In genomic region chr22:43484227-43484626, GRCh38 we compare ENCODE assay signal across 23 cellular contexts.
"Had no signal": no experiment of that assay in that cellular context is flagged by ENCODE, and none has a peak within 500 bp of the region (broad histone marks: within the 10 kb centered on the region; RNA-seq: fewer than 3 reads in every experiment).

No MANE protein-coding gene starts in this region.

- H3K9me3 Mint-ChIP-seq: dendritic cell treated with granulocyte-macrophage colony-stimulating factor and Interleukin-4, amounts not matched to agents 40 ng/mL and 50 ng/mL, for 4 days; effector memory CD8-positive, alpha-beta T cell; endodermal cell; mesothelial cell of epicardium; naive B cell had no signal

- H3K27ac ChIP-seq: colonic mucosa, epithelial cell of prostate, esophagus muscularis mucosa, foreskin keratinocyte, gastroesophageal sphincter, heart left ventricle, left lung, lower lobe of right lung had no signal

- H3K4me1 Mint-ChIP-seq: mesothelial cell of epicardium had no signal

- FAIRE-seq: endometrium, frontal cortex had no signal

- ATAC-seq: effector memory CD8-positive, alpha-beta T cell; foreskin keratinocyte; gastroesophageal sphincter; heart left ventricle; left cardiac atrium; left lung; left ventricle myocardium superior; lower lobe of right lung; mucosa of descending colon had no signal

- H3K9me3 ChIP-seq: colonic mucosa, esophagus muscularis mucosa, gastroesophageal sphincter, heart left ventricle, left lung, lower lobe of right lung, mucosa of descending colon had no signal

- H3K4me3 ChIP-seq: colonic mucosa, esophagus muscularis mucosa, gastroesophageal sphincter, heart left ventricle, left lung, lower lobe of right lung, mucosa of descending colon had no signal

- H3K27me3 Mint-ChIP-seq: dendritic cell treated with granulocyte-macrophage colony-stimulating factor and Interleukin-4, amounts not matched to agents 40 ng/mL and 50 ng/mL, for 4 days had no signal

- H3K4me1 ChIP-seq: colonic mucosa, esophagus muscularis mucosa, foreskin keratinocyte, gastroesophageal sphincter, lower lobe of right lung had no signal

- H3K27ac Mint-ChIP-seq: dendritic cell treated with granulocyte-macrophage colony-stimulating factor and Interleukin-4, amounts not matched to agents 40 ng/mL and 50 ng/mL, for 4 days; effector memory CD8-positive, alpha-beta T cell; endodermal cell; mesothelial cell of epicardium had no signal

- DNase-seq: colonic mucosa; cortex of kidney; effector CD8-positive, alpha-beta T cell; effector memory CD8-positive, alpha-beta T cell; endodermal cell; foreskin keratinocyte; heart left ventricle; hippocampal formation; islet precursor cell; left cardiac atrium; left ventricle myocardium superior; lower lobe of right lung; mesenchymal stem cell; mucosa of descending colon; naive B cell had no signal

- H3K36me3 ChIP-seq: colonic mucosa, esophagus muscularis mucosa, gastroesophageal sphincter, heart left ventricle, left lung, lower lobe of right lung had no signal

- H3K36me3 Mint-ChIP-seq: mesothelial cell of epicardium, naive B cell had no signal

- H3K27me3 ChIP-seq: colonic mucosa had no signal

- H3K4me3 Mint-ChIP-seq: dendritic cell treated with granulocyte-macrophage colony-stimulating factor and Interleukin-4, amounts not matched to agents 40 ng/mL and 50 ng/mL, for 4 days; effector memory CD8-positive, alpha-beta T cell; endodermal cell; mesothelial cell of epicardium; naive B cell had no signal
